19 cellular contexts compared by ENCODE assay signal in genomic region chr15:43169888-43170287, GRCh38. TPM values are rescaled to one million over a fixed set of nuclear protein-coding genes. Genes with fewer than 3 reads are reported as not detected.
"Had no signal": no experiment of that assay in that cellular context is flagged by ENCODE, and none has a peak within 500 bp of the region (broad histone marks: within the 10 kb centered on the region; RNA-seq: fewer than 3 reads in every experiment).

No MANE protein-coding gene starts in this region.

- H3K36me3 ChIP-seq: prostate gland had no signal

- H3K27me3 ChIP-seq: body of pancreas, testis had no signal

- ATAC-seq: activated T-cell treated with anti-CD3 and anti-CD28 coated beads, Interleukin-2, amount 50 U/mL, for 4 hours; body of pancreas; left ventricle myocardium superior; natural killer cell treated with Interleukin-12 subunit alpha and Interleukin-12 subunit beta and Interleukin-15 and Interleukin-18, amount 100 ng/mL, for 72 hours; sciatic nerve; stimulated activated naive CD8-positive, alpha-beta T cell treated with anti-CD3 and anti-CD28 coated beads, Interleukin-15, amount 100 ng/mL, for 72 hours had no signal

- H3K4me1 ChIP-seq: prostate gland, testis had no signal

- H3K9me3 ChIP-seq: body of pancreas, prostate gland, testis had no signal

- DNase-seq: activated CD4-positive, alpha-beta memory T cell treated with anti-CD3 and anti-CD28 coated beads, Interleukin-2, amount 10 ng/mL, durations not matched to agents 7 days and 5 days; activated CD4-positive, alpha-beta T cell treated with anti-CD3 and anti-CD28 coated beads for 4 hours; activated effector memory CD4-positive, alpha-beta T cell treated with Interleukin-2 at 50 U/mL for 16 hours; activated naive CD4-positive, alpha-beta T cell treated with anti-CD3 and anti-CD28 coated beads, Interleukin-2, amount 50 U/mL, for 16 hours; activated T-cell treated with anti-CD3 and anti-CD28 coated beads, Interleukin-2, amount 50 U/mL, for 4 hours; body of pancreas; effector memory CD4-positive, alpha-beta T cell; foreskin melanocyte; kidney glomerular epithelial cell; left ventricle myocardium superior; nucleus accumbens; stimulated activated CD4-positive, alpha-beta T cell treated with anti-CD3 and anti-CD28 coated beads, Interleukin-1b, Interleukin-23, amount 100 ng/mL, for 48 hours; stimulated activated naive CD8-positive, alpha-beta T cell treated with anti-CD3 and anti-CD28 coated beads, Interleukin-15, amount 100 ng/mL, for 72 hours; testis had no signal

- H3K27ac ChIP-seq: body of pancreas, prostate gland, testis had no signal

- H3K4me3 ChIP-seq: body of pancreas, prostate gland, testis had no signal

RNA-seq across cellular contexts. Expression of gene EPB42, which starts 50.9 kb away (rescaled TPM):
- total RNA-seq: activated CD4-positive, alpha-beta memory T cell treated with anti-CD3 and anti-CD28 coated beads, Interleukin-2, amount 10 ng/mL, durations not matched to agents 7 days and 5 days; activated T-cell treated with anti-CD3 and anti-CD28 coated beads, Interleukin-2, amount 50 U/mL, for 4 hours; body of pancreas; natural killer cell treated with Interleukin-12 subunit alpha and Interleukin-12 subunit beta and Interleukin-15 and Interleukin-18, amount 100 ng/mL, for 72 hours; T-helper 1 cell treated with Interleukin-12 subunit alpha and Interleukin-12 subunit beta and Interleukin-4 antibody, amounts not matched to agents 30 ng/mL and 1 ng/mL, for 36 hours had no signal
- polyA plus RNA-seq: urinary bladder had no signal
